ENCODE assay signal across 8 cellular contexts in genomic region chr9:128276574-128277270, GRCh38. TPM values are rescaled to one million over a fixed set of nuclear protein-coding genes. Genes with fewer than 3 reads are reported as not detected.
A peak's percentile ranks its signal among the peaks of the same experiment; 100 is the strongest.
DNase-seq lines count a peak whose midpoint lies in the region; ATAC-seq and TF ChIP-seq lines count a peak whose summit lies in the region.

No MANE protein-coding gene starts in this region.

- peaks cover 9% of the 10 kb centered on the region for H3K36me3 Mint-ChIP-seq in activated naive CD8-positive, alpha-beta T cell treated with anti-CD3 and anti-CD28 coated beads, Interleukin-2, amount 50 U/mL, for 24 hours (ENCODE audit: low read depth)

- peak overlapping the region; percentile 97 for H3K4me3 Mint-ChIP-seq in activated naive CD8-positive, alpha-beta T cell treated with anti-CD3 and anti-CD28 coated beads, Interleukin-2, amount 50 U/mL, for 24 hours

- DNase-seq in Caki2 (ENCODE audit: low read depth) (peak; percentile 38), HuH-7.5 (ENCODE audit: low spot score) (peak; percentile 42), right cardiac atrium (peak; percentile 48 to 77 (median 65)), sigmoid colon (peak; percentile 80), KG1 (lab: John Stamatoyannopoulos, UW) (no peak)
- DNase-seq in activated naive CD8-positive, alpha-beta T cell treated with anti-CD3 and anti-CD28 coated beads, Interleukin-2, amount 50 U/mL, for 24 hours = peak; percentile 18
- no peak for DNase-seq in effector CD4-positive, alpha-beta T cell
- DNase-seq in stimulated activated CD4-positive, alpha-beta T cell treated with anti-CD3 and anti-CD28 coated beads, Interleukin-1b, Interleukin-23, amount 100 ng/mL, for 48 hours = no peak

- TF ChIP-seq EP300 in sigmoid colon (IDR thresholded peaks at IDR 0.05) = no peak

- TF ChIP-seq POLR2A in sigmoid colon (IDR thresholded peaks at IDR 0.05) = no peak

- intact Hi-C loops in right cardiac atrium (cut with DNase I) = no loop called here
- intact Hi-C loops in sigmoid colon (cut with DNase I) = loop anchor here (5.0 kb wide), 2 partner anchors 46 to 84 kb away; partner anchors contain the start of genes CIZ1, COQ4 and TRUB2

- H3K27ac ChIP-seq in right cardiac atrium (ENCODE audit: low read length) (peak overlapping the region; percentile 91), sigmoid colon (peak overlapping the region; percentile 88 to 90 (median 90))

- H3K4me3 ChIP-seq in right cardiac atrium (ENCODE audit: low read length) = peak overlapping the region; percentile 84
- peak overlapping the region; percentile 68 to 93 (median 75) for H3K4me3 ChIP-seq in sigmoid colon

- in situ Hi-C loops in Caki2 (cut with HindIII; ENCODE audit: low pct_unique_long_range_greater_than_20kb, low sequenced_read_pairs) = no loop called here

- H3K9me3 Mint-ChIP-seq in activated naive CD8-positive, alpha-beta T cell treated with anti-CD3 and anti-CD28 coated beads, Interleukin-2, amount 50 U/mL, for 24 hours = no peaks in the 10 kb centered on the region

- no peak for ATAC-seq in activated naive CD8-positive, alpha-beta T cell treated with anti-CD3 and anti-CD28 coated beads, Interleukin-2, amount 50 U/mL, for 24 hours
- peak; percentile 2 to 44 for ATAC-seq in right cardiac atrium

- H3K4me1 ChIP-seq in right cardiac atrium (ENCODE audit: control insufficient read depth, insufficient read depth, low read length) = peaks cover 5% of the 10 kb centered on the region
- H3K4me1 ChIP-seq in sigmoid colon = peaks cover 0 to 31% (median 24%) of the 10 kb centered on the region in 4 donors

- H3K27me3 Mint-ChIP-seq in activated naive CD8-positive, alpha-beta T cell treated with anti-CD3 and anti-CD28 coated beads, Interleukin-2, amount 50 U/mL, for 24 hours = peaks cover 5% of the 10 kb centered on the region

- H3K9me3 ChIP-seq in right cardiac atrium (ENCODE audit: control insufficient read depth, low read length) (no peaks in the 10 kb centered on the region), sigmoid colon (no peaks in the 10 kb centered on the region)

- H3K27me3 ChIP-seq in right cardiac atrium (ENCODE audit: control insufficient read depth, insufficient read depth) (no peaks in the 10 kb centered on the region), sigmoid colon (no peaks in the 10 kb centered on the region)

- H3K4me1 Mint-ChIP-seq in activated naive CD8-positive, alpha-beta T cell treated with anti-CD3 and anti-CD28 coated beads, Interleukin-2, amount 50 U/mL, for 24 hours = peaks cover 42% of the 10 kb centered on the region

- 5% methylated on average over 23 of the region's 23 CpGs for WGBS in right cardiac atrium
- WGBS in sigmoid colon, 2 donors = 10 to 18% methylated on average over 23 of the region's 23 CpGs

- H3K27ac Mint-ChIP-seq in activated naive CD8-positive, alpha-beta T cell treated with anti-CD3 and anti-CD28 coated beads, Interleukin-2, amount 50 U/mL, for 24 hours = peak overlapping the region; percentile 93

- peaks cover 0 to 23% (median 5%) of the 10 kb centered on the region in 4 donors for H3K36me3 ChIP-seq in sigmoid colon

- TF ChIP-seq CTCF in sigmoid colon (IDR thresholded peaks at IDR 0.05) = no peak

RNA-seq across cellular contexts. Expression of gene SWI5, which starts 0.6 kb away (rescaled TPM):
- 97.2 and 141 TPM in 2 replicates for total RNA-seq in Caki2 (2014; rRNA removed; shearing (Covaris generic); ENCODE audit: low replicate concordance)
- total RNA-seq in right cardiac atrium = 10 to 100 TPM; 18.7 to 22.3 (median 20.5) TPM
- 33.7 TPM for polyA plus RNA-seq in right cardiac atrium
- 10 to 100 TPM; 18.0 to 35.7 (median 23.4) TPM for total RNA-seq in sigmoid colon
- polyA plus RNA-seq in sigmoid colon = 10 to 100 TPM; 23.4 to 27.3 (median 24.1) TPM

RNA-seq across cellular contexts. Expression of gene GOLGA2, which starts 0.9 kb away (rescaled TPM):
- total RNA-seq in Caki2 (2014; rRNA removed; shearing (Covaris generic); ENCODE audit: low replicate concordance) = 44.6 and 79.8 TPM in 2 replicates
- total RNA-seq in right cardiac atrium (100 to 1,000 TPM in 2 of 4 donors, 10 to 100 TPM in 2; 85.6 to 124 (median 101) TPM), sigmoid colon (100 to 1,000 TPM in 1 of 4 donors, 10 to 100 TPM in 3; 76.0 to 104 (median 86.5) TPM)
- polyA plus RNA-seq in right cardiac atrium (84.2 TPM), sigmoid colon (10 to 100 TPM; 48.1 to 82.7 (median 50.5) TPM)

RNA-seq across cellular contexts. Expression of gene TRUB2, which starts 45.5 kb away (rescaled TPM):
- total RNA-seq in Caki2 (2014; rRNA removed; shearing (Covaris generic); ENCODE audit: low replicate concordance) = 17.2 and 29.2 TPM in 2 replicates
- total RNA-seq in right cardiac atrium (10 to 100 TPM; 19.9 to 29.0 (median 25.9) TPM), sigmoid colon (10 to 100 TPM in 1 of 4 donors, 1 to 10 TPM in 3; 7.6 to 14.1 (median 9.1) TPM)
- polyA plus RNA-seq in right cardiac atrium (24.6 TPM), sigmoid colon (10 to 100 TPM; 16.7 to 20.8 (median 18.0) TPM)

RNA-seq across cellular contexts. Expression of gene COQ4, which starts 45.9 kb away (rescaled TPM):
- total RNA-seq in Caki2 (2014; rRNA removed; shearing (Covaris generic); ENCODE audit: low replicate concordance) = 76.4 and 85.3 TPM in 2 replicates
- total RNA-seq in right cardiac atrium (10 to 100 TPM; 26.5 to 28.9 (median 27.6) TPM), sigmoid colon (10 to 100 TPM; 26.4 to 60.7 (median 29.7) TPM)
- polyA plus RNA-seq in right cardiac atrium (41.8 TPM), sigmoid colon (10 to 100 TPM; 58.3 to 80.9 (median 67.0) TPM)

Comparison
In these comparisons a context has a peak if more than half of its experiments do, and no peak if none do; other contexts are left out.
1. DNase-seq: peak in Caki2 (single experiment), HuH-7.5 (single experiment), activated naive CD8-positive, alpha-beta T cell treated with anti-CD3 and anti-CD28 coated beads, Interleukin-2, amount 50 U/mL, for 24 hours (single experiment), right cardiac atrium (3 of 3) and sigmoid colon (single experiment); none in KG1 (single experiment), effector CD4-positive, alpha-beta T cell (single experiment) and stimulated activated CD4-positive, alpha-beta T cell treated with anti-CD3 and anti-CD28 coated beads, Interleukin-1b, Interleukin-23, amount 100 ng/mL, for 48 hours (single experiment).